Comparison of ENCODE assay signal across 16 cellular contexts in genomic region chr4:145230726-145231125, GRCh38. TPM values are rescaled to one million over a fixed set of nuclear protein-coding genes. Genes with fewer than 3 reads are reported as not detected.
A peak's percentile ranks its signal among the peaks of the same experiment; 100 is the strongest.
DNase-seq lines count a peak whose midpoint lies in the region; ATAC-seq and TF ChIP-seq lines count a peak whose summit lies in the region.
"Had no signal": no experiment of that assay in that cellular context is flagged by ENCODE, and none has a peak within 500 bp of the region (broad histone marks: within the 10 kb centered on the region; RNA-seq: fewer than 3 reads in every experiment).

No MANE protein-coding gene starts in this region.

- ATAC-seq in left cardiac atrium (peak; percentile 44 to 71), right cardiac atrium (no peak), GM19452 (IDR thresholded peaks at IDR 0.05; ENCODE audit: unreplicated experiment) (no peak)
- ATAC-seq: A549 had no signal

- WGBS in right cardiac atrium = 56% methylated on average over 2 of the region's 2 CpGs

- no peaks in the 10 kb centered on the region for H3K27me3 ChIP-seq in right cardiac atrium (ENCODE audit: control insufficient read depth, insufficient read depth)

- H3K27ac ChIP-seq in right cardiac atrium (ENCODE audit: low read length) = no peak overlapping the region
- H3K27ac ChIP-seq: A549, parathyroid adenoma, thoracic aorta had no signal

- intact Hi-C loops in left cardiac atrium (cut with DNase I) = loop anchor here (5.0 to 10.0 kb wide), 4 partner anchors 254 to 382 kb away; partner anchors contain the start of gene SMAD1 (in 1 of the 2)
- intact Hi-C loops in right cardiac atrium (cut with DNase I) = loop anchor here in 3 of 4 donors (5.0 to 10.0 kb wide), 5 partner anchors 324 to 384 kb away; partner anchors contain the start of gene MMAA (in 1 of the 3)

- TF ChIP-seq CTCF in choroid plexus epithelial cell (conservative IDR thresholded peaks at IDR 0.05; ENCODE audit: low read depth, low read length) = no peak

- H3K4me1 ChIP-seq in right cardiac atrium (ENCODE audit: control insufficient read depth, insufficient read depth, low read length) = no peaks in the 10 kb centered on the region
- H3K4me1 ChIP-seq: A549, parathyroid adenoma had no signal

- no peaks in the 10 kb centered on the region for H3K9me3 ChIP-seq in right cardiac atrium (ENCODE audit: control insufficient read depth, low read length)
- H3K9me3 ChIP-seq: A549, thoracic aorta had no signal

- H3K4me3 ChIP-seq in right cardiac atrium (ENCODE audit: low read length) (no peak overlapping the region), choroid plexus epithelial cell (ENCODE audit: low read depth, low read length) (no peak overlapping the region)
- H3K4me3 ChIP-seq: A549, thoracic aorta had no signal

- no peak for DNase-seq in left cardiac atrium
- DNase-seq in right cardiac atrium = no peak
- peak; percentile 34 for DNase-seq in choroid plexus epithelial cell (ENCODE audit: low read depth)
- peak; percentile 40 for DNase-seq in iris pigment epithelial cell (ENCODE audit: low read depth)
- DNase-seq in COLO668 (lab: John Stamatoyannopoulos, UW; ENCODE audit: unreplicated experiment) = no peak
- no peak for DNase-seq in NOMO-1 treated with DMSO at 0.1 percent for 48 hours (lab: John Stamatoyannopoulos, UW; ENCODE audit: unreplicated experiment)
- no peak for DNase-seq in stimulated activated naive CD4-positive, alpha-beta T cell treated with Interleukin-2 at 50 U/mL for 16 hours (lab: John Stamatoyannopoulos, UW)
- DNase-seq: activated CD4-positive, alpha-beta T cell treated with anti-CD3 and anti-CD28 coated beads, Interleukin-2, amount 10 ng/mL, durations not matched to agents 7 days and 5 days; anterior cingulate cortex; CD4-positive, alpha-beta memory T cell; NCI-H1694 treated with DMSO at 0.1 percent for 48 hours; RPMI8226 had no signal

RNA-seq across cellular contexts. Expression of gene OTUD4, which starts 50.3 kb away (rescaled TPM):
- total RNA-seq in left cardiac atrium (10 to 100 TPM; 26.5 to 27.1 TPM), right cardiac atrium (10 to 100 TPM; 27.0 to 27.6 (median 27.1) TPM)
- polyA plus RNA-seq in right cardiac atrium = 8.8 TPM

Comparison
In these comparisons a context has a peak if more than half of its experiments do, and no peak if none do; other contexts are left out.
1. ATAC-seq: peak in left cardiac atrium (2 of 2); none in right cardiac atrium (0 of 2) and GM19452 (single experiment).
2. DNase-seq: peak in choroid plexus epithelial cell (single experiment) and iris pigment epithelial cell (single experiment); none in left cardiac atrium (single experiment), right cardiac atrium (0 of 3), COLO668 (single experiment), NOMO-1 treated with DMSO at 0.1 percent for 48 hours (single experiment) and stimulated activated naive CD4-positive, alpha-beta T cell treated with Interleukin-2 at 50 U/mL for 16 hours (single experiment).